Comparison of ENCODE assay signal across 8 cellular contexts in genomic region chr5:140926211-140926902, GRCh38. TPM values are rescaled to one million over a fixed set of nuclear protein-coding genes. Genes with fewer than 3 reads are reported as not detected.
DNase-seq lines count a peak whose midpoint lies in the region; ATAC-seq and TF ChIP-seq lines count a peak whose summit lies in the region.

TSS of gene PCDHAC1 (plus strand) at chr5:140926299. CDS start at chr5:140926893, 594 bp downstream.

- H3K9me3 ChIP-seq in mammary epithelial cell (replicated peaks; ENCODE audit: insufficient read depth, low read length) (no peaks in the 10 kb centered on the region), iPS-20b (ENCODE audit: insufficient read depth, low read depth, low read length) (no peaks in the 10 kb centered on the region), gastrocnemius medialis (no peaks in the 10 kb centered on the region)

- peak within 1 kb of the TSS; percentile 98 for H2AFZ ChIP-seq in mammary epithelial cell (ENCODE audit: low read depth, low read length)

- H3K36me3 ChIP-seq in mammary epithelial cell (ENCODE audit: insufficient read depth, low read length) (no peaks in the 10 kb centered on the region), iPS-20b (ENCODE audit: insufficient read depth, low read depth, low read length) (no peaks in the 10 kb centered on the region), gastrocnemius medialis (no peaks in the 10 kb centered on the region)

- intact Hi-C loops in mammary epithelial cell (cut with micrococcal nuclease) = loop anchor here (1.0 to 2.0 kb wide), 6 partner anchors 40 to 114 kb away; partner anchors contain the start of genes PCDHA12, PCDHA13 and PCDHAC2
- intact Hi-C loops in gastrocnemius medialis (cut with DNase I; ENCODE audit: low total_unique reads) = loop anchor here (2.0 kb wide), 1 partner anchor 114 kb away; no protein-coding TSS in a partner anchor

- ATAC-seq in gastrocnemius medialis (peak; percentile 36 to 41), HG03108 (IDR thresholded peaks at IDR 0.05; ENCODE audit: unreplicated experiment) (no peak)

- dilution Hi-C loops in mammary epithelial cell (cut with HindIII; ENCODE audit: low sequenced_read_pairs) = no loop called here

- in situ Hi-C loops in mammary epithelial cell (cut with MboI; ENCODE audit: low sequenced_read_pairs in 2 of 2) = loop anchor here in 1 of 2 donors (5.0 to 10.0 kb wide), 2 partner anchors 62 to 116 kb away; partner anchors contain the start of gene PCDHA11
- in situ Hi-C loops in gastrocnemius medialis (cut with MboI; ENCODE audit: low sequenced_read_pairs in 4 of 4) = loop anchor here in 1 of 4 donors (10.0 kb wide), 1 partner anchor 118 kb away; no protein-coding TSS in a partner anchor

- WGBS in mammary epithelial cell (ENCODE audit: low coverage, missing lambda C conversion rate) = 3% methylated on average over 19 of the region's 67 CpGs

- H3K4me1 ChIP-seq in mammary epithelial cell (ENCODE audit: insufficient read depth, low read length) (peaks cover 18% of the 10 kb centered on the region), iPS-20b (ENCODE audit: insufficient read depth, low read length) (no peaks in the 10 kb centered on the region; the same call in 1 of the 2 replicates), gastrocnemius medialis (no peaks in the 10 kb centered on the region)

- H3K4me3 ChIP-seq in mammary epithelial cell (replicated peaks in 1 of 3; ENCODE audit: insufficient read depth in 1 of 3, low read depth in 2 of 3, low read length in 3 of 3) = peak within 1 kb of the TSS; percentile 75 to 80 (median 77)
- peak within 1 kb of the TSS; percentile 76 for H3K4me3 ChIP-seq in iPS-20b (ENCODE audit: low read length)
- H3K4me3 ChIP-seq in gastrocnemius medialis = peak within 1 kb of the TSS; percentile 43 to 54 (median 46)

- H3K79me2 ChIP-seq in mammary epithelial cell (ENCODE audit: insufficient read depth, low read length) = no peaks in the 10 kb centered on the region

- BruUV-seq in mammary epithelial cell (replicated peaks; lab: Mats Ljungman, UMichigan) = no TSS peak

- no peaks in the 10 kb centered on the region for H4K20me1 ChIP-seq in mammary epithelial cell (ENCODE audit: insufficient read depth, low read length)

- CTCF ChIA-PET in mammary epithelial cell (lab: Charles Lee; ENCODE audit: low non-redundant PET) = interaction anchor here (0.7 to 2.1 kb wide), 3 partner anchors 40 to 114 kb away, joined by 3 to 42 read pairs (median 9); partner anchors contain the start of gene PCDHAC2

- H3K27ac ChIP-seq in mammary epithelial cell (ENCODE audit: insufficient read depth, low read depth, low read length) (no peak within 1 kb of the TSS), iPS-20b (ENCODE audit: low read length) (no peak within 1 kb of the TSS), gastrocnemius medialis (no peak within 1 kb of the TSS)

- no peak for TF ChIP-seq POLR2A in gastrocnemius medialis (IDR thresholded peaks at IDR 0.05)

- DNase-seq in activated gamma-delta T cell (lab: John Stamatoyannopoulos, UW) (peak; percentile 9), activated gamma-delta T cell treated with Interleukin-2 at 50 U/mL for 16 hours (no peak), NCI-H748 treated with DMSO at 0.1 percent for 48 hours (lab: John Stamatoyannopoulos, UW) (peak; percentile 83), mammary epithelial cell (peak; percentile 70), gastrocnemius medialis (peak; percentile 14), SIG-M5 treated with dmso at 0.1 percent for 504 hours (lab: John Stamatoyannopoulos, UW; ENCODE audit: unreplicated experiment) (no peak)

- H3K27me3 ChIP-seq in mammary epithelial cell (ENCODE audit: insufficient read depth, low read length) (peaks cover 3% of the 10 kb centered on the region), iPS-20b (ENCODE audit: insufficient read depth, low read length) (peaks cover 54% of the 10 kb centered on the region), gastrocnemius medialis (peaks cover 28 to 37% (median 29%) of the 10 kb centered on the region in 3 donors)

- TF ChIP-seq CTCF in mammary epithelial cell (conservative IDR thresholded peaks at IDR 0.05 in 1 of 2, IDR thresholded peaks at IDR 0.05 in 1 of 2; ENCODE audit: extremely low read depth in 1 of 2, insufficient read depth in 1 of 2, low read depth in 1 of 2, low read length in 2 of 2) (peak; percentile 80 to 99), gastrocnemius medialis (IDR thresholded peaks at IDR 0.05 in 4 of 5, conservative IDR thresholded peaks at IDR 0.05 in 1 of 5) (peak in 3 of 5 experiments; percentile 37 to 56 (median 42))

- H3K9ac ChIP-seq in mammary epithelial cell (ENCODE audit: insufficient read depth, low read length) = no peak within 1 kb of the TSS
- H3K9ac ChIP-seq in iPS-20b (ENCODE audit: low read depth, low read length) = peak within 1 kb of the TSS; percentile 39; the same call in 1 of the 2 replicates

- H3K4me2 ChIP-seq in mammary epithelial cell (ENCODE audit: insufficient read depth, low read depth, low read length) = peak within 1 kb of the TSS; percentile 100

RNA-seq across cellular contexts. Expression of gene PCDHAC1, which starts in this region (rescaled TPM):
- total RNA-seq in mammary epithelial cell = 1 to 10 TPM; 1.3 to 2.8 TPM
- 1.5 TPM for polyA plus RNA-seq in mammary epithelial cell
- 0.52 TPM for polyA minus RNA-seq in mammary epithelial cell
- under 1 TPM in 1 of 4 donors, not detected in 3; 0.13 TPM for total RNA-seq in gastrocnemius medialis

Comparison
In these comparisons a context has a peak if more than half of its experiments do, and no peak if none do; other contexts are left out.
1. DNase-seq: peak in activated gamma-delta T cell (single experiment), NCI-H748 treated with DMSO at 0.1 percent for 48 hours (single experiment) and mammary epithelial cell (single experiment); none in activated gamma-delta T cell treated with Interleukin-2 at 50 U/mL for 16 hours (single experiment) and SIG-M5 treated with dmso at 0.1 percent for 504 hours (single experiment).
2. Peak in DNase-seq, ATAC-seq and H3K4me3 ChIP-seq in gastrocnemius medialis; RNA of the gene not detected or under 1 TPM.
3. Peak in every context shown above with its lines, with median percentiles within 50 percentile points of each other: H3K4me3 ChIP-seq.